ENCODE assay signal across 1 cellular context in the genomic region with DNA sequence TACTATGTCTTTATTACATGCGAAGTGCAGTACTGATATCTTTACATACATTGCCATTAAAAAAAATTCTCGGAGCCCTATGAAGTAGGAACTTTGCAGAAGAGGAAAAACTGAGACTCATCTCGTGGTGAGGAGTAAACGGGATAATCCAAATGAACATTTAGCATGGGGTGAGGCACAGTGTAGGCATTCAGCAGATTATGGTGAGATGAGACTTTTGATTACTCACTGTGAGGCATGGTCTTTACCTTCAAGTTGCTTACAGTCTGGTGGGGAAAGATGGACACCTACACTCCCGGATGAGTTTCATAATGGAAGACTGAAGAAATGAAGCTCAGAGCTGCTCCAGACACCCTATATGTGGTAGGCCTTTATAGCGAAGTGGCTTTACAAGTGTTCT.
TF ChIP-seq lines count a peak whose summit lies in the region.

No MANE protein-coding gene starts in this region.

TF ChIP-seq in HepG2, 621 proteins besides CTCF, POLR2A, EP300 and RAD21:
- TF ChIP-seq ZNF143 (CRISPR knock-in tag; IDR thresholded peaks at IDR 0.05) = no peak
- peak; percentile 12 for TF ChIP-seq TEAD3 (CRISPR knock-in tag; optimal IDR thresholded peaks at IDR 0.05; ENCODE audit: borderline replicate concordance)
- no peak for TF ChIP-seq ZKSCAN8 (CRISPR knock-in tag; IDR thresholded peaks at IDR 0.05; ENCODE audit: borderline replicate concordance)
